ENCODE assay signal across 8 cellular contexts in the genomic region with DNA sequence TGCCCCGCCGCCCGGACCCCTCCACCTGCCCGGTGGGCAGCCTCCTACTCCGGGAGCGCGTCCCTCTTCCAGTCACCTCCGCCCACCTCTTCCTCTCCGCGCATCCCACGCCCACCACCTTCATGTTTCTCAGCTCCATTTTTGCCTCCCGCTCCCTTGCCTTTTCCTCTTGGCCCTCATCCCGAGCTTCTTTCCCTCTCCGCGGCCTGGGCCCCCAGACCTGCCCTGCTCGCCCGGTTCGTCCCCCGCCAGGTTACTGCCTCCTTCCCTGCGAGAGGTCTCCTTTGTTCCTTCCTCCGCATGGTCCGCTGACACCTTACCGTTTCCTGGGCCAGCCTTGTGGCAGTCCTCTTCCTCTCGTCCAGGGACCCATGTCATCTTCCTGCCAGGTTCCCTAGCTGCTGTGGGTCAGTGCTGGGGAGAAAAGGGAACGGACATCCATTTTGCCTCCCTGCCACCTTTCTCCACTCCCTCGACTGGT. TPM values are rescaled to one million over a fixed set of nuclear protein-coding genes. Genes with fewer than 3 reads are reported as not detected.
DNase-seq lines count a peak whose midpoint lies in the region; ATAC-seq and TF ChIP-seq lines count a peak whose summit lies in the region.

No MANE protein-coding gene starts in this region.

- H3K9me3 Mint-ChIP-seq in CD14-positive monocyte (peaks cover 0 to 3% (median 0%) of the 10 kb centered on the region in 7 donors), endodermal cell (no peaks in the 10 kb centered on the region)

- H3K9ac ChIP-seq in endodermal cell (ENCODE audit: extremely low read depth, low read length, poor library complexity, severe bottlenecking), result peak overlapping the region; percentile 18

- H3K4me1 ChIP-seq in endodermal cell (ENCODE audit: control insufficient read depth, insufficient read depth, low read length), result peaks cover 30% of the 10 kb centered on the region
- peaks cover 18 to 23% of the 10 kb centered on the region in 2 donors for H3K4me1 ChIP-seq in muscle layer of duodenum (ENCODE audit: control insufficient read depth in 1 of 2, insufficient read depth in 2 of 2, low read length in 2 of 2)
- H3K4me1 ChIP-seq in aorta (ENCODE audit: control insufficient read depth in 1 of 2, insufficient read depth in 2 of 2, low read length in 2 of 2), result peaks cover 0 to 4% of the 10 kb centered on the region in 2 donors

- intact Hi-C loops in CD14-positive monocyte (cut with micrococcal nuclease) (loop anchor here in 1 of 2 donors (10.0 kb wide), 1 partner anchor 270 kb away; a partner anchor contains a TSS), aorta (cut with DNase I) (no loop called here)

- no peaks in the 10 kb centered on the region for H3K36me3 ChIP-seq in endodermal cell (ENCODE audit: control insufficient read depth, insufficient read depth, low read length)
- H3K36me3 ChIP-seq in muscle layer of duodenum (ENCODE audit: control insufficient read depth in 1 of 2, insufficient read depth in 2 of 2, low read length in 2 of 2), result no peaks in the 10 kb centered on the region
- H3K36me3 ChIP-seq in aorta (ENCODE audit: control insufficient read depth in 1 of 2, insufficient read depth in 2 of 2, low read length in 1 of 2), result no peaks in the 10 kb centered on the region

- H3K4me3 ChIP-seq in endodermal cell (ENCODE audit: low read length) (peak overlapping the region; percentile 85), muscle layer of duodenum (ENCODE audit: low read depth in 1 of 2, low read length in 2 of 2) (peak overlapping the region; percentile 83), aorta (ENCODE audit: low read length in 2 of 2) (peak overlapping the region; percentile 71 to 81)

- no peak for ATAC-seq in aorta (ENCODE audit: low FRiP score)
- no peak for ATAC-seq in HG03139 (IDR thresholded peaks at IDR 0.05; ENCODE audit: unreplicated experiment)

- no peak for TF ChIP-seq CTCF in CD14-positive monocyte (IDR thresholded peaks at IDR 0.05)
- TF ChIP-seq CTCF in endodermal cell (conservative IDR thresholded peaks at IDR 0.05), result no peak

- H3K27me3 ChIP-seq in endodermal cell (ENCODE audit: control insufficient read depth, insufficient read depth, low read length, poor library complexity, severe bottlenecking), result peaks cover 33% of the 10 kb centered on the region
- H3K27me3 ChIP-seq in muscle layer of duodenum (ENCODE audit: low read depth, low read length), result no peaks in the 10 kb centered on the region
- H3K27me3 ChIP-seq in aorta (ENCODE audit: control insufficient read depth in 1 of 2, insufficient read depth in 2 of 2, low read length in 1 of 2), result no peaks in the 10 kb centered on the region

- WGBS in endodermal cell (ENCODE audit: insufficient coverage in 1 of 2, insufficient read length in 1 of 2), 2 experiments, result 1 to 4% methylated on average over 4 to 26 of the region's 26 CpGs
- 1 to 2% methylated on average over 22 to 26 of the region's 26 CpGs for WGBS in aorta, 2 donors

- no peak for DNase-seq in CD14-positive monocyte (ENCODE audit: low spot score)
- DNase-seq in HEK293T (ENCODE audit: extremely low spot score), result no peak
- peak; percentile 11 for DNase-seq in T-helper 9 cell
- peak; percentile 78 for DNase-seq in endodermal cell
- peak in 1 of 2 donors; percentile 54 for DNase-seq in aorta
- DNase-seq in occipital lobe (lab: John Stamatoyannopoulos, UW), result no peak

- peak overlapping the region; percentile 97 to 100 for H3K4me3 Mint-ChIP-seq in CD14-positive monocyte
- H3K4me3 Mint-ChIP-seq in endodermal cell, result peak overlapping the region; percentile 89

- POLR2A ChIA-PET in HEK293T (lab: Yijun Ruan, JAX), result interaction anchor here (0.5 to 4.3 kb wide), 10 partner anchors 9 to 272 kb away, joined by 3 to 20 read pairs (median 4); a partner anchor contains a TSS

- peaks cover 0 to 5% (median 0%) of the 10 kb centered on the region in 3 donors for H3K27me3 Mint-ChIP-seq in CD14-positive monocyte (ENCODE audit: low read depth in 3 of 3)
- H3K27me3 Mint-ChIP-seq in endodermal cell (ENCODE audit: insufficient read depth), result peaks cover 39% of the 10 kb centered on the region

- H3K27ac Mint-ChIP-seq in CD14-positive monocyte, result peak overlapping the region; percentile 93 to 98 (median 97)
- peak overlapping the region; percentile 59 for H3K27ac Mint-ChIP-seq in endodermal cell

- H3K4me1 Mint-ChIP-seq in CD14-positive monocyte (peaks cover 78% of the 10 kb centered on the region), endodermal cell (peaks cover 49% of the 10 kb centered on the region)

- CTCF ChIA-PET in HEK293T (lab: Yijun Ruan, JAX), result interaction anchor here (0.8 to 1.3 kb wide), 2 partner anchors 14 to 341 kb away, joined by 3 read pairs; no protein-coding TSS in a partner anchor

- H3K9me3 ChIP-seq in endodermal cell (ENCODE audit: control insufficient read depth, low read length), result no peaks in the 10 kb centered on the region
- H3K9me3 ChIP-seq in muscle layer of duodenum (ENCODE audit: control insufficient read depth in 1 of 2, low read length in 2 of 2), result no peaks in the 10 kb centered on the region
- H3K9me3 ChIP-seq in aorta (ENCODE audit: control insufficient read depth, low read length), result no peaks in the 10 kb centered on the region

- H3K36me3 Mint-ChIP-seq in CD14-positive monocyte (peaks cover 23 to 28% of the 10 kb centered on the region in 2 donors), endodermal cell (ENCODE audit: low read depth) (no peaks in the 10 kb centered on the region)

- H3K27ac ChIP-seq in endodermal cell (ENCODE audit: low read depth, low read length) (no peak overlapping the region), muscle layer of duodenum (ENCODE audit: low read length) (peak overlapping the region; percentile 86), aorta (ENCODE audit: low read depth in 1 of 2, low read length in 2 of 2) (no peak overlapping the region)

TF ChIP-seq in HEK293T, 16 proteins besides CTCF, POLR2A, EP300 and RAD21:
- TF ChIP-seq FOXM1 (IDR thresholded peaks at IDR 0.05; ENCODE audit: borderline replicate concordance) (no peak), L3MBTL2 (conservative IDR thresholded peaks at IDR 0.05) (peak; percentile 21; the same call in 1 of the 2 replicates)

RNA-seq across cellular contexts. Expression of a gene that starts 0.6 kb away (rescaled TPM):
- 10 to 100 TPM; 34.5 to 35.8 TPM for polyA plus RNA-seq in CD14-positive monocyte
- total RNA-seq in endodermal cell, result 100 to 1,000 TPM in 1 of 2 donors, 10 to 100 TPM in 1; 77.9 to 116 TPM
- polyA plus RNA-seq in endodermal cell (2013, experiment 1 of 2), result 41.5 TPM
- 39.1 TPM for polyA plus RNA-seq in endodermal cell (2013, experiment 2 of 2)
- 10 to 100 TPM; 88.2 to 95.1 TPM for total RNA-seq in aorta
- 100 to 1,000 TPM in 1 of 2 donors, 10 to 100 TPM in 1; 24.5 to 181 TPM for polyA plus RNA-seq in aorta
- total RNA-seq in occipital lobe, result 20.0 TPM

Comparison
In these comparisons a context has a peak if more than half of its experiments do, and no peak if none do; other contexts are left out.
1. DNase-seq: peak in T-helper 9 cell (single experiment) and endodermal cell (single experiment); none in CD14-positive monocyte (single experiment), HEK293T (single experiment) and occipital lobe (single experiment).
2. Peak in every context shown above with its lines, with median percentiles within 50 percentile points of each other: H3K4me3 ChIP-seq.